21 cellular contexts compared by ENCODE assay signal in genomic region chr10:64174666-64175265, GRCh38.
"Had no signal": no experiment of that assay in that cellular context is flagged by ENCODE, and none has a peak within 500 bp of the region (broad histone marks: within the 10 kb centered on the region; RNA-seq: fewer than 3 reads in every experiment).

No MANE protein-coding gene starts in this region.

- H3K27me3 Mint-ChIP-seq: activated CD4-positive, alpha-beta memory T cell treated with anti-CD3 and anti-CD28 coated beads, Interleukin-2, amount 10 ng/mL, durations not matched to agents 7 days and 5 days; activated CD4-positive, alpha-beta T cell treated with anti-CD3 and anti-CD28 coated beads for 36 hours; activated naive CD4-positive, alpha-beta T cell treated with anti-CD3 and anti-CD28 coated beads, Interleukin-2, amount 10 ng/mL, durations not matched to agents 7 days and 5 days; activated naive CD8-positive, alpha-beta T cell treated with anti-CD3 and anti-CD28 coated beads for 36 hours had no signal

- H3K4me1 Mint-ChIP-seq: activated CD4-positive, alpha-beta memory T cell treated with anti-CD3 and anti-CD28 coated beads, Interleukin-2, amount 10 ng/mL, durations not matched to agents 7 days and 5 days; activated CD4-positive, alpha-beta T cell treated with anti-CD3 and anti-CD28 coated beads for 36 hours; activated naive CD4-positive, alpha-beta T cell treated with anti-CD3 and anti-CD28 coated beads, Interleukin-2, amount 10 ng/mL, durations not matched to agents 7 days and 5 days; activated naive CD8-positive, alpha-beta T cell treated with anti-CD3 and anti-CD28 coated beads for 36 hours had no signal

- H3K27ac Mint-ChIP-seq: activated CD4-positive, alpha-beta memory T cell treated with anti-CD3 and anti-CD28 coated beads, Interleukin-2, amount 10 ng/mL, durations not matched to agents 7 days and 5 days; activated CD4-positive, alpha-beta T cell treated with anti-CD3 and anti-CD28 coated beads for 36 hours; activated naive CD4-positive, alpha-beta T cell treated with anti-CD3 and anti-CD28 coated beads, Interleukin-2, amount 10 ng/mL, durations not matched to agents 7 days and 5 days; activated naive CD8-positive, alpha-beta T cell treated with anti-CD3 and anti-CD28 coated beads for 36 hours; activated T-helper 2 cell treated with anti-CD3 and anti-CD28 coated beads, Interferon-gamma antibody, Interleukin-2, Interleukin-4, amounts not matched to agents 10 μg/mL and 5 μg/mL and 100 μg/mL, durations not matched to agents 14 hours and 24 hours and 36 hours had no signal

- DNase-seq: activated CD4-positive, alpha-beta memory T cell treated with anti-CD3 and anti-CD28 coated beads, Interleukin-2, amount 10 ng/mL, durations not matched to agents 7 days and 5 days; activated CD4-positive, alpha-beta T cell treated with anti-CD3 and anti-CD28 coated beads for 36 hours; activated CD4-positive, alpha-beta T cell treated with anti-CD3 and anti-CD28 coated beads, Interleukin-2, amount 50 U/mL, for 1 hour; activated gamma-delta T cell treated with Interleukin-2 at 50 U/mL for 16 hours; activated naive CD4-positive, alpha-beta T cell treated with anti-CD3 and anti-CD28 coated beads, Interleukin-2, amount 10 ng/mL, durations not matched to agents 7 days and 5 days; activated naive CD8-positive, alpha-beta T cell treated with anti-CD3 and anti-CD28 coated beads for 36 hours; activated T-cell treated with anti-CD3 and anti-CD28 coated beads for 4 hours; activated T-cell treated with anti-CD3 and anti-CD28 coated beads, Interleukin-2, amount 50 U/mL, for 48 hours; Karpas-422; NCI-H1105 treated with DMSO at 0.1 percent for 48 hours; NCI-H1436 treated with DMSO at 0.1 percent for 48 hours; NCI-H187; NCI-H2081; NCI-H2227 treated with DMSO at 0.1 percent for 48 hours; NCI-H69; SIG-M5; T-helper 1 cell had no signal

- H3K27ac ChIP-seq: SK-N-MC, VCaP had no signal

- H3K4me3 ChIP-seq: K562, SK-N-MC had no signal

- H3K36me3 Mint-ChIP-seq: activated naive CD4-positive, alpha-beta T cell treated with anti-CD3 and anti-CD28 coated beads, Interleukin-2, amount 10 ng/mL, durations not matched to agents 7 days and 5 days; activated naive CD8-positive, alpha-beta T cell treated with anti-CD3 and anti-CD28 coated beads for 36 hours had no signal

- H3K9me3 Mint-ChIP-seq: activated naive CD4-positive, alpha-beta T cell treated with anti-CD3 and anti-CD28 coated beads, Interleukin-2, amount 10 ng/mL, durations not matched to agents 7 days and 5 days; activated naive CD8-positive, alpha-beta T cell treated with anti-CD3 and anti-CD28 coated beads for 36 hours had no signal

- ATAC-seq: activated CD4-positive, alpha-beta T cell treated with anti-CD3 and anti-CD28 coated beads for 36 hours; K562 had no signal

- H3K4me3 Mint-ChIP-seq: activated CD4-positive, alpha-beta memory T cell treated with anti-CD3 and anti-CD28 coated beads, Interleukin-2, amount 10 ng/mL, durations not matched to agents 7 days and 5 days; activated CD4-positive, alpha-beta T cell treated with anti-CD3 and anti-CD28 coated beads for 36 hours; activated naive CD4-positive, alpha-beta T cell treated with anti-CD3 and anti-CD28 coated beads, Interleukin-2, amount 10 ng/mL, durations not matched to agents 7 days and 5 days; activated naive CD8-positive, alpha-beta T cell treated with anti-CD3 and anti-CD28 coated beads for 36 hours had no signal
